1 cellular context compared by ENCODE assay signal in genomic region chr17:36545465-36546417, GRCh38.
A peak's percentile ranks its signal among the peaks of the same experiment; 100 is the strongest.
TF ChIP-seq lines count a peak whose summit lies in the region.

No MANE protein-coding gene starts in this region.

TF ChIP-seq in HepG2, 621 proteins besides CTCF, POLR2A, EP300 and RAD21 (continued from another document and continues in another):
- TF ChIP-seq ZBTB25 (CRISPR knock-in tag; IDR thresholded peaks at IDR 0.05) (peak; percentile 97), FOXP4 (CRISPR knock-in tag; IDR thresholded peaks at IDR 0.05) (no peak; the same call in 1 of the 2 replicates), ZNF280B (CRISPR knock-in tag; IDR thresholded peaks at IDR 0.05; ENCODE audit: borderline replicate concordance) (peak; percentile 91), SNAPC2 (CRISPR knock-in tag; IDR thresholded peaks at IDR 0.05) (no peak), RCOR2 (CRISPR knock-in tag; IDR thresholded peaks at IDR 0.05) (no peak), CHCHD3 (CRISPR knock-in tag; IDR thresholded peaks at IDR 0.05) (peak; percentile 84; the same call in 1 of the 2 replicates), ZNF280D (CRISPR knock-in tag; IDR thresholded peaks at IDR 0.05) (no peak), ZNF772 (CRISPR knock-in tag; IDR thresholded peaks at IDR 0.05) (peak; percentile 90), KLF13 (CRISPR knock-in tag; IDR thresholded peaks at IDR 0.05) (no peak), DNMT1 (CRISPR knock-in tag; IDR thresholded peaks at IDR 0.05) (no peak), ZNF546 (CRISPR knock-in tag; conservative IDR thresholded peaks at IDR 0.05) (no peak), ZNF780A (CRISPR knock-in tag; IDR thresholded peaks at IDR 0.05) (no peak), UBTF (CRISPR knock-in tag; IDR thresholded peaks at IDR 0.05) (peak; percentile 89), ZNF510 (CRISPR knock-in tag; IDR thresholded peaks at IDR 0.05; ENCODE audit: low read depth) (no peak), RFX3 (CRISPR knock-in tag; IDR thresholded peaks at IDR 0.05) (no peak), ISL2 (CRISPR knock-in tag; IDR thresholded peaks at IDR 0.05) (0 out of 2 replicates have a peak, but pooled peaks have one; percentile 42), ZNF292 (CRISPR knock-in tag; IDR thresholded peaks at IDR 0.05; ENCODE audit: borderline replicate concordance, low read depth) (no peak; the same call in 1 of the 2 replicates), CREBL2 (CRISPR knock-in tag; IDR thresholded peaks at IDR 0.05; ENCODE audit: borderline replicate concordance) (no peak), U2AF2 (IDR thresholded peaks at IDR 0.05; ENCODE audit: low read depth, low read length) (no peak), ATF1 (CRISPR knock-in tag; IDR thresholded peaks at IDR 0.05) (no peak), SMAD9 (CRISPR knock-in tag; IDR thresholded peaks at IDR 0.05) (no peak), PHF5A (CRISPR knock-in tag; IDR thresholded peaks at IDR 0.05; ENCODE audit: low read depth, unreplicated experiment) (peak; percentile 83), NR3C1 (CRISPR knock-in tag; IDR thresholded peaks at IDR 0.05) (no peak), KDM4B (CRISPR knock-in tag; IDR thresholded peaks at IDR 0.05) (peak; percentile 60; the same call in 1 of the 2 replicates), ZNF44 (CRISPR knock-in tag; IDR thresholded peaks at IDR 0.05) (no peak; the same call in 1 of the 2 replicates), ZNF724P (CRISPR knock-in tag; IDR thresholded peaks at IDR 0.05; ENCODE audit: borderline replicate concordance) (peak; percentile 72; the same call in 1 of the 2 replicates), ZNF333 (CRISPR knock-in tag; IDR thresholded peaks at IDR 0.05; ENCODE audit: borderline replicate concordance) (no peak; the same call in 1 of the 2 replicates), THAP11 (CRISPR knock-in tag; IDR thresholded peaks at IDR 0.05) (peak; percentile 88), MTF1 (CRISPR knock-in tag; IDR thresholded peaks at IDR 0.05) (no peak), SMAD3 (CRISPR knock-in tag; IDR thresholded peaks at IDR 0.05) (peak; percentile 39), THRA (CRISPR knock-in tag; IDR thresholded peaks at IDR 0.05; ENCODE audit: borderline replicate concordance) (0 out of 2 replicates have a peak, but pooled peaks have one; percentile 10), MXI1 (IDR thresholded peaks at IDR 0.05; ENCODE audit: borderline replicate concordance, low read depth, low read length) (peak; percentile 82; the same call in 1 of the 3 replicates), ZFX (CRISPR knock-in tag; IDR thresholded peaks at IDR 0.05; ENCODE audit: low read depth) (peak; percentile 95), ZXDC (CRISPR knock-in tag; IDR thresholded peaks at IDR 0.05) (no peak), GTF2F1 (IDR thresholded peaks at IDR 0.05; ENCODE audit: low read length) (no peak), REST (IDR thresholded peaks at IDR 0.05; ENCODE audit: borderline replicate concordance in 1 of 2, low read depth in 1 of 2, low read length in 2 of 2) (peak in 1 of 2 experiments; percentile 11; a peak in 1 of 4 replicates), ZNF431 (CRISPR knock-in tag; IDR thresholded peaks at IDR 0.05; ENCODE audit: borderline replicate concordance, low read depth) (peak; percentile 50; the same call in 1 of the 2 replicates), CC2D1A (CRISPR knock-in tag; IDR thresholded peaks at IDR 0.05) (no peak), GATAD2A (CRISPR knock-in tag; IDR thresholded peaks at IDR 0.05) (peak; percentile 43), POGK (CRISPR knock-in tag; conservative IDR thresholded peaks at IDR 0.05) (peak; percentile 73), ZNF75D (CRISPR knock-in tag; IDR thresholded peaks at IDR 0.05; ENCODE audit: borderline replicate concordance) (no peak), NFE2 (CRISPR knock-in tag; IDR thresholded peaks at IDR 0.05) (no peak), PCBP1 (IDR thresholded peaks at IDR 0.05; ENCODE audit: borderline replicate concordance, low read depth, low read length) (0 out of 2 replicates have a peak, but pooled peaks have one; percentile 4)
